Comparison of ENCODE assay signal across 17 cellular contexts in the genomic region with DNA sequence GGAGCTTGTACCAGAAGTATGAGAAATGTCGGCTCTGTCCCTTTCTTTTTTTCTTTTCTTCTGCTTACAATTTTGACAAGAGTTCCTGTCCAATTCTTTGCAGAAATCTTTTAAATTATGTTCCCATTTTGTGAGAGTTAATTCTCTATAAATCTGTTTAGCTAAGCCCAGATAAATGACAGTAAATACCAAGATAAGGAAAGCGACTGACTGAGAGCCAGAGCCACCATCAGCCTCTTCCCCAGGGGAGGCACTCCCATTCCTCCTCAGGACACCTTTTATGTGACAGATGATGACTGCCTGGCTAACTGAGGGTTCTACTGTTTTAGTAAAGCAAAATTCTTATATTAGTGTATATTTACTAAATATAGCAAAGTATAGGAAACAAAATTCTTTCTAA. TPM values are rescaled to one million over a fixed set of nuclear protein-coding genes. Genes with fewer than 3 reads are reported as not detected.
DNase-seq lines count a peak whose midpoint lies in the region; TF ChIP-seq lines count a peak whose summit lies in the region.
"Had no signal": no experiment of that assay in that cellular context is flagged by ENCODE, and none has a peak within 500 bp of the region (broad histone marks: within the 10 kb centered on the region; RNA-seq: fewer than 3 reads in every experiment).

No MANE protein-coding gene starts in this region.

- H3K9me3 Mint-ChIP-seq in mesothelial cell of epicardium = peaks cover 11% of the 10 kb centered on the region
- H3K9me3 Mint-ChIP-seq in activated T-cell treated with anti-CD3 and anti-CD28 coated beads, Interleukin-2, amount 50 U/mL, for 24 hours = peaks cover 3% of the 10 kb centered on the region
- H3K9me3 Mint-ChIP-seq: CD8-positive, alpha-beta T cell had no signal

- H3K4me1 ChIP-seq in Karpas-422 (ENCODE audit: low read length) = no peaks in the 10 kb centered on the region
- no peaks in the 10 kb centered on the region for H3K4me1 ChIP-seq in prostate gland (replicated peaks)
- H3K4me1 ChIP-seq: BLaER1 had no signal

- H3K27ac ChIP-seq in Karpas-422 (ENCODE audit: low read length) (no peak overlapping the region), VCaP (peak overlapping the region; percentile 98), prostate gland (no peak overlapping the region)
- H3K27ac ChIP-seq: BLaER1, C4-2B had no signal

- 54% methylated on average over 2 of the region's 2 CpGs for WGBS in prostate gland

- H3K4me2 ChIP-seq in Karpas-422 (ENCODE audit: low read depth, low read length, poor library complexity, severe bottlenecking) = no peak overlapping the region
- H3K4me2 ChIP-seq: BLaER1, GM23338 had no signal

- H3K9ac ChIP-seq in Karpas-422 (ENCODE audit: low read length) = no peak overlapping the region
- H3K9ac ChIP-seq: BLaER1 had no signal

- peak; percentile 2 for DNase-seq in Karpas-422
- no peak for DNase-seq in mesothelial cell of epicardium (ENCODE audit: low spot score in 2 of 2, unreplicated experiment in 2 of 2)
- no peak for DNase-seq in prostate gland (ENCODE audit: low spot score)
- no peak for DNase-seq in HuH-7.5 (ENCODE audit: low spot score)
- no peak for DNase-seq in activated T-cell treated with anti-CD3 and anti-CD28 coated beads, Interleukin-2, amount 50 U/mL, for 24 hours
- DNase-seq: CD4-positive, CD25-positive, alpha-beta regulatory T cell; CD8-positive, alpha-beta T cell; DMS 273 treated with DMSO at 0.1 percent for 48 hours; DMS79; EL; GDM1; H9 had no signal

- H3K9me2 ChIP-seq in Karpas-422 (replicated peaks; ENCODE audit: insufficient read depth, low read length) = no peaks in the 10 kb centered on the region

- H3K9me3 ChIP-seq in Karpas-422 (ENCODE audit: low read length) = no peaks in the 10 kb centered on the region
- H3K9me3 ChIP-seq in prostate gland = no peaks in the 10 kb centered on the region

- H3K4me3 Mint-ChIP-seq in mesothelial cell of epicardium = peak overlapping the region; percentile 5
- no peak overlapping the region for H3K4me3 Mint-ChIP-seq in activated T-cell treated with anti-CD3 and anti-CD28 coated beads, Interleukin-2, amount 50 U/mL, for 24 hours
- H3K4me3 Mint-ChIP-seq: CD4-positive, CD25-positive, alpha-beta regulatory T cell; CD8-positive, alpha-beta T cell; GM23338; H9 had no signal

- no peak for TF ChIP-seq POLR2A in prostate gland (IDR thresholded peaks at IDR 0.05)

- no peaks in the 10 kb centered on the region for H3K36me3 Mint-ChIP-seq in mesothelial cell of epicardium
- H3K36me3 Mint-ChIP-seq in activated T-cell treated with anti-CD3 and anti-CD28 coated beads, Interleukin-2, amount 50 U/mL, for 24 hours (ENCODE audit: low read depth) = no peaks in the 10 kb centered on the region
- H3K36me3 Mint-ChIP-seq: CD4-positive, CD25-positive, alpha-beta regulatory T cell; CD8-positive, alpha-beta T cell had no signal

- H4K20me1 ChIP-seq in Karpas-422 (ENCODE audit: insufficient read depth, low read depth, low read length) = no peaks in the 10 kb centered on the region
- H4K20me1 ChIP-seq: BLaER1 had no signal

- H3K79me2 ChIP-seq in Karpas-422 (ENCODE audit: low read length) = no peaks in the 10 kb centered on the region

- no peaks in the 10 kb centered on the region for H3K27me3 Mint-ChIP-seq in mesothelial cell of epicardium (ENCODE audit: low read depth)
- H3K27me3 Mint-ChIP-seq in activated T-cell treated with anti-CD3 and anti-CD28 coated beads, Interleukin-2, amount 50 U/mL, for 24 hours = no peaks in the 10 kb centered on the region
- H3K27me3 Mint-ChIP-seq: CD4-positive, CD25-positive, alpha-beta regulatory T cell had no signal

- H2AFZ ChIP-seq in Karpas-422 (ENCODE audit: low read length) = no peak overlapping the region
- H2AFZ ChIP-seq: GM23338 had no signal

- no peaks in the 10 kb centered on the region for H3K27me3 ChIP-seq in Karpas-422 (ENCODE audit: low read length)
- H3K27me3 ChIP-seq in prostate gland (replicated peaks; ENCODE audit: insufficient read depth) = no peaks in the 10 kb centered on the region
- H3K27me3 ChIP-seq: BLaER1 had no signal

- peak overlapping the region; percentile 61 for H3K27ac Mint-ChIP-seq in mesothelial cell of epicardium
- H3K27ac Mint-ChIP-seq in activated T-cell treated with anti-CD3 and anti-CD28 coated beads, Interleukin-2, amount 50 U/mL, for 24 hours = no peak overlapping the region
- H3K27ac Mint-ChIP-seq: CD4-positive, CD25-positive, alpha-beta regulatory T cell; CD8-positive, alpha-beta T cell; GM23338; H9 had no signal

- intact Hi-C loops in prostate gland (cut with DNase I) = no loop called here

- TF ChIP-seq CTCF in VCaP (conservative IDR thresholded peaks at IDR 0.05) = no peak
- no peak for TF ChIP-seq CTCF in mesothelial cell of epicardium (IDR thresholded peaks at IDR 0.05; ENCODE audit: unreplicated experiment)
- no peak for TF ChIP-seq CTCF in prostate gland (IDR thresholded peaks at IDR 0.05)

- H3K36me3 ChIP-seq in Karpas-422 (ENCODE audit: insufficient read depth, low read length) (no peaks in the 10 kb centered on the region), prostate gland (no peaks in the 10 kb centered on the region)
- H3K36me3 ChIP-seq: BLaER1 had no signal

- H3K4me1 Mint-ChIP-seq in mesothelial cell of epicardium = peaks cover 49% of the 10 kb centered on the region
- H3K4me1 Mint-ChIP-seq in activated T-cell treated with anti-CD3 and anti-CD28 coated beads, Interleukin-2, amount 50 U/mL, for 24 hours (ENCODE audit: low read depth) = no peaks in the 10 kb centered on the region

- H3K4me3 ChIP-seq in Karpas-422 (ENCODE audit: low read length) (no peak overlapping the region), prostate gland (no peak overlapping the region)
- H3K4me3 ChIP-seq: BLaER1, GM12878, GM23338 had no signal

RNA-seq across cellular contexts. Expression of gene GGCT, which starts 6.9 kb away (rescaled TPM):
- 73.5 and 78.1 TPM in 2 replicates for total RNA-seq in Karpas-422 (2014; rRNA removed; shearing (Covaris generic); ENCODE audit: low replicate concordance)
- total RNA-seq in mesothelial cell of epicardium (36.5 to 37.5 TPM (median 36.6 TPM) in 3 replicates), prostate gland (10 to 100 TPM; 14.7 to 54.0 TPM)

RNA-seq across cellular contexts. Expression of gene NOD1, which starts 32.9 kb away (rescaled TPM):
- total RNA-seq in Karpas-422 (2014; rRNA removed; shearing (Covaris generic); ENCODE audit: low replicate concordance) = 4.5 and 6.7 TPM in 2 replicates
- total RNA-seq in mesothelial cell of epicardium (9.5 to 10.3 TPM (median 10.2 TPM) in 3 replicates), prostate gland (10 to 100 TPM in 1 of 2 donors, 1 to 10 TPM in 1; 3.5 to 12.3 TPM)
